Comparison of ENCODE assay signal across 8 cellular contexts in genomic region chr3:69079269-69080159, GRCh38. TPM values are rescaled to one million over a fixed set of nuclear protein-coding genes. Genes with fewer than 3 reads are reported as not detected.
DNase-seq lines count a peak whose midpoint lies in the region; ATAC-seq, FAIRE-seq and TF ChIP-seq lines count a peak whose summit lies in the region.

No MANE protein-coding gene starts in this region.

- H3K4me3 Mint-ChIP-seq in activated CD4-positive, alpha-beta T cell treated with anti-CD3 and anti-CD28 coated beads, Interleukin-2, amount 10 ng/mL, durations not matched to agents 7 days and 5 days, result peak overlapping the region; percentile 87
- H3K4me3 Mint-ChIP-seq in astrocyte (ENCODE audit: unreplicated experiment), result peak overlapping the region; percentile 93

- DNase-seq in activated CD4-positive, alpha-beta T cell treated with anti-CD3 and anti-CD28 coated beads, Interleukin-2, amount 10 ng/mL, durations not matched to agents 7 days and 5 days, result no peak
- DNase-seq in activated CD4-positive, alpha-beta T cell treated with anti-CD3 and anti-CD28 coated beads, Interleukin-2, amount 50 U/mL, for 1 hour, result no peak
- DNase-seq in astrocyte (ENCODE audit: low read depth) (no peak), smooth muscle cell (lab: John Stamatoyannopoulos, UW; ENCODE audit: unreplicated experiment) (no peak), NCI-H1105 (lab: John Stamatoyannopoulos, UW) (no peak)

- H3K9me3 Mint-ChIP-seq in activated CD4-positive, alpha-beta T cell treated with anti-CD3 and anti-CD28 coated beads, Interleukin-2, amount 10 ng/mL, durations not matched to agents 7 days and 5 days, result no peaks in the 10 kb centered on the region
- H3K9me3 Mint-ChIP-seq in astrocyte (ENCODE audit: unreplicated experiment), result no peaks in the 10 kb centered on the region

- peak overlapping the region; percentile 36; the same call in 1 of the 2 replicates for H3K27ac ChIP-seq in KMS-11
- peak overlapping the region; percentile 55 for H3K27ac ChIP-seq in astrocyte (ENCODE audit: low read depth, low read length)
- peak overlapping the region; percentile 24 for H3K27ac ChIP-seq in smooth muscle cell (ENCODE audit: low read depth)

- no peaks in the 10 kb centered on the region for H3K27me3 ChIP-seq in KMS-11 (ENCODE audit: insufficient read depth, low read depth)
- no peaks in the 10 kb centered on the region for H3K27me3 ChIP-seq in astrocyte (ENCODE audit: insufficient read depth, low read length)
- H3K27me3 ChIP-seq in smooth muscle cell (ENCODE audit: low read depth), result no peaks in the 10 kb centered on the region

- H3K27me3 Mint-ChIP-seq in activated CD4-positive, alpha-beta T cell treated with anti-CD3 and anti-CD28 coated beads, Interleukin-2, amount 10 ng/mL, durations not matched to agents 7 days and 5 days, result no peaks in the 10 kb centered on the region
- H3K27me3 Mint-ChIP-seq in astrocyte (ENCODE audit: low read depth, unreplicated experiment), result no peaks in the 10 kb centered on the region

- no peak overlapping the region for H3K4me3 ChIP-seq in KMS-11 (IDR thresholded peaks at IDR 0.05; ENCODE audit: insufficient read depth, low read depth, low read length)
- peak overlapping the region; percentile 88 for H3K4me3 ChIP-seq in astrocyte (ENCODE audit: insufficient read depth, low read depth, low read length)
- peak overlapping the region; percentile 68 for H3K4me3 ChIP-seq in iPS-18c (ENCODE audit: insufficient read depth, low read depth, low read length)
- H3K4me3 ChIP-seq in smooth muscle cell, result peak overlapping the region; percentile 93

- peaks cover 38% of the 10 kb centered on the region for H3K79me2 ChIP-seq in KMS-11 (ENCODE audit: insufficient read depth, low read depth)
- peaks cover 53% of the 10 kb centered on the region for H3K79me2 ChIP-seq in astrocyte (ENCODE audit: insufficient read depth, low read length)
- peaks cover 56% of the 10 kb centered on the region for H3K79me2 ChIP-seq in smooth muscle cell (ENCODE audit: low read depth)

- 9% methylated on average over 18 of the region's 29 CpGs for WGBS in smooth muscle cell (ENCODE audit: low lambda C conversion rate)

- H3F3A ChIP-seq in smooth muscle cell (ENCODE audit: low read depth), result peaks cover 20% of the 10 kb centered on the region

- peak; percentile 76 for FAIRE-seq in astrocyte (lab: Jason Lieb, UNC)

- TF ChIP-seq CTCF in KMS-11 (conservative IDR thresholded peaks at IDR 0.05; ENCODE audit: low read depth, low read length) (no peak), astrocyte (IDR thresholded peaks at IDR 0.05; ENCODE audit: insufficient read depth, low read depth, low read length) (no peak), smooth muscle cell (IDR thresholded peaks at IDR 0.05; ENCODE audit: borderline replicate concordance, insufficient read depth, poor library complexity, severe bottlenecking) (no peak)

- H3K4me1 Mint-ChIP-seq in activated CD4-positive, alpha-beta T cell treated with anti-CD3 and anti-CD28 coated beads, Interleukin-2, amount 10 ng/mL, durations not matched to agents 7 days and 5 days, result peaks cover 66% of the 10 kb centered on the region
- peaks cover 40% of the 10 kb centered on the region for H3K4me1 Mint-ChIP-seq in astrocyte (ENCODE audit: low read depth, unreplicated experiment)

- H3K9me3 ChIP-seq in astrocyte (ENCODE audit: insufficient read depth, low read depth, low read length) (no peaks in the 10 kb centered on the region), iPS-18c (ENCODE audit: control insufficient read depth, insufficient read depth, low read length) (no peaks in the 10 kb centered on the region), smooth muscle cell (replicated peaks; ENCODE audit: low read depth) (no peaks in the 10 kb centered on the region)

- H3K36me3 Mint-ChIP-seq in activated CD4-positive, alpha-beta T cell treated with anti-CD3 and anti-CD28 coated beads, Interleukin-2, amount 10 ng/mL, durations not matched to agents 7 days and 5 days (ENCODE audit: low read depth), result peaks cover 23% of the 10 kb centered on the region
- H3K36me3 Mint-ChIP-seq in astrocyte (ENCODE audit: low read depth, unreplicated experiment), result peaks cover 4% of the 10 kb centered on the region

- peak overlapping the region; percentile 78 for H3K27ac Mint-ChIP-seq in activated CD4-positive, alpha-beta T cell treated with anti-CD3 and anti-CD28 coated beads, Interleukin-2, amount 10 ng/mL, durations not matched to agents 7 days and 5 days
- H3K27ac Mint-ChIP-seq in astrocyte (ENCODE audit: unreplicated experiment), result peak overlapping the region; percentile 87

- no peaks in the 10 kb centered on the region for H4K20me1 ChIP-seq in KMS-11 (ENCODE audit: insufficient read depth)
- H4K20me1 ChIP-seq in astrocyte (ENCODE audit: insufficient read depth, low read length), result peaks cover 12% of the 10 kb centered on the region
- H4K20me1 ChIP-seq in smooth muscle cell (ENCODE audit: low read depth), result peaks cover 40% of the 10 kb centered on the region

- H3K36me3 ChIP-seq in KMS-11 (ENCODE audit: insufficient read depth) (no peaks in the 10 kb centered on the region), astrocyte (ENCODE audit: insufficient read depth, low read length) (no peaks in the 10 kb centered on the region), smooth muscle cell (ENCODE audit: low read depth) (no peaks in the 10 kb centered on the region)

- H2AFZ ChIP-seq in KMS-11 (ENCODE audit: low read depth) (no peak overlapping the region), astrocyte (ENCODE audit: low read depth, low read length) (peak overlapping the region; percentile 49), smooth muscle cell (ENCODE audit: low read depth) (peak overlapping the region; percentile 75)

- ATAC-seq in GM21825 (IDR thresholded peaks at IDR 0.05; ENCODE audit: unreplicated experiment), result no peak

- POLR2A ChIA-PET in activated CD4-positive, alpha-beta T cell treated with anti-CD3 and anti-CD28 coated beads, Interleukin-2, amount 10 ng/mL, durations not matched to agents 7 days and 5 days (lab: Charles Lee), result no interaction called here

- H3K9ac ChIP-seq in KMS-11 (peak overlapping the region; percentile 69), astrocyte (ENCODE audit: low read length) (peak overlapping the region; percentile 92), smooth muscle cell (ENCODE audit: low read depth) (peak overlapping the region; percentile 96)

- CTCF ChIA-PET in activated CD4-positive, alpha-beta T cell treated with anti-CD3 and anti-CD28 coated beads, Interleukin-2, amount 10 ng/mL, durations not matched to agents 7 days and 5 days (lab: Charles Lee), result interaction anchor here (2.0 kb wide), 1 partner anchor 28 kb away, joined by 6 read pairs; the partner anchor contains the start of gene TMF1

- H3K4me2 ChIP-seq in KMS-11, result peak overlapping the region; percentile 89
- peak overlapping the region; percentile 94 for H3K4me2 ChIP-seq in astrocyte (ENCODE audit: low read length)
- peak overlapping the region; percentile 100 for H3K4me2 ChIP-seq in smooth muscle cell

- peaks cover 62% of the 10 kb centered on the region for H3K4me1 ChIP-seq in KMS-11 (ENCODE audit: low read depth, poor library complexity, severe bottlenecking)
- peaks cover 42% of the 10 kb centered on the region for H3K4me1 ChIP-seq in astrocyte (ENCODE audit: insufficient read depth, low read length)
- H3K4me1 ChIP-seq in smooth muscle cell (ENCODE audit: low read depth), result peaks cover 34% of the 10 kb centered on the region

RNA-seq across cellular contexts. Expression of gene UBA3, which starts 0.7 kb away (rescaled TPM):
- total RNA-seq in activated CD4-positive, alpha-beta T cell treated with anti-CD3 and anti-CD28 coated beads, Interleukin-2, amount 10 ng/mL, durations not matched to agents 7 days and 5 days, result 10 to 100 TPM; 81.1 to 88.9 TPM
- total RNA-seq in astrocyte, result 73.4 and 79.2 TPM in 2 replicates
- total RNA-seq in smooth muscle cell, result 71.2 and 102 TPM in 2 replicates
- 47.5 and 52.4 TPM in 2 replicates for polyA plus RNA-seq in smooth muscle cell

RNA-seq across cellular contexts. Expression of gene ARL6IP5, which starts 5.2 kb away (rescaled TPM):
- 100 to 1,000 TPM; 154 to 156 TPM for total RNA-seq in activated CD4-positive, alpha-beta T cell treated with anti-CD3 and anti-CD28 coated beads, Interleukin-2, amount 10 ng/mL, durations not matched to agents 7 days and 5 days
- total RNA-seq in astrocyte, result 160 and 166 TPM in 2 replicates
- 80.9 and 83.9 TPM in 2 replicates for total RNA-seq in smooth muscle cell
- polyA plus RNA-seq in smooth muscle cell, result 73.9 and 97.4 TPM in 2 replicates

RNA-seq across cellular contexts. Expression of gene TMF1, which starts 27.4 kb away (rescaled TPM):
- total RNA-seq in activated CD4-positive, alpha-beta T cell treated with anti-CD3 and anti-CD28 coated beads, Interleukin-2, amount 10 ng/mL, durations not matched to agents 7 days and 5 days, result 10 to 100 TPM; 43.0 to 43.5 TPM
- 46.0 and 46.8 TPM in 2 replicates for total RNA-seq in astrocyte
- 61.8 and 63.0 TPM in 2 replicates for total RNA-seq in smooth muscle cell
- polyA plus RNA-seq in smooth muscle cell, result 28.9 and 33.4 TPM in 2 replicates

RNA-seq across cellular contexts. Expression of gene LMOD3, which starts 42.9 kb away (rescaled TPM):
- total RNA-seq in activated CD4-positive, alpha-beta T cell treated with anti-CD3 and anti-CD28 coated beads, Interleukin-2, amount 10 ng/mL, durations not matched to agents 7 days and 5 days, result not detected
- total RNA-seq in astrocyte (0.07 TPM in 1 of 2 replicates, not detected in the other), smooth muscle cell (not detected in 2 replicates)
- not detected in 2 replicates for polyA plus RNA-seq in smooth muscle cell
